ENCODE assay signal across 34 cellular contexts in genomic region chr12:58586762-58587161, GRCh38.
"Had no signal": no experiment of that assay in that cellular context is flagged by ENCODE, and none has a peak within 500 bp of the region (broad histone marks: within the 10 kb centered on the region; RNA-seq: fewer than 3 reads in every experiment).

No MANE protein-coding gene starts in this region.

- DNase-seq: activated B cell treated with CpG ODN at 0.5 μM for 24 hours; activated CD4-positive, alpha-beta memory T cell treated with anti-CD3 and anti-CD28 coated beads for 36 hours; activated CD4-positive, alpha-beta T cell treated with anti-CD3 and anti-CD28 coated beads for 4 hours; activated CD4-positive, alpha-beta T cell treated with anti-CD3 and anti-CD28 coated beads, Interleukin-2, amount 10 ng/mL, durations not matched to agents 24 days and 14 days; activated CD4-positive, alpha-beta T cell treated with anti-CD3 and anti-CD28 coated beads, Interleukin-2, amount 50 U/mL, for 1 hour; activated CD4-positive, alpha-beta T cell treated with anti-CD3 and anti-CD28 coated beads, Interleukin-2, amount 50 U/mL, for 4 hours; activated CD4-positive, CD25-positive, alpha-beta regulatory T cell treated with anti-CD3 and anti-CD28 coated beads, Interleukin-2, amount 50 U/mL, for 72 hours; activated CD8-positive, alpha-beta memory T cell treated with anti-CD3 and anti-CD28 coated beads, Interleukin-2, amount 50 U/mL, for 4 hours; activated CD8-positive, alpha-beta T cell treated with anti-CD3 and anti-CD28 coated beads for 36 hours; activated effector memory CD4-positive, alpha-beta T cell treated with Interleukin-2 at 50 U/mL for 16 hours; activated gamma-delta T cell; activated naive CD4-positive, alpha-beta T cell treated with anti-CD3 and anti-CD28 coated beads for 36 hours; activated naive CD4-positive, alpha-beta T cell treated with anti-CD3 and anti-CD28 coated beads, Interleukin-2, amount 50 U/mL, for 16 hours; activated naive CD8-positive, alpha-beta T cell treated with anti-CD3 and anti-CD28 coated beads for 36 hours; activated T-cell treated with anti-CD3 and anti-CD28 coated beads for 4 hours; activated T-cell treated with anti-CD3 and anti-CD28 coated beads, Interleukin-2, amount 50 U/mL, for 1 hour; activated T-cell treated with anti-CD3 and anti-CD28 coated beads, Interleukin-2, amount 50 U/mL, for 4 hours; adrenal gland; amniotic stem cell; aorta; body of pancreas; brain microvascular endothelial cell; central memory CD4-positive, alpha-beta T cell; T-helper 2 cell; T-helper 9 cell had no signal

- H3K4me1 ChIP-seq: body of pancreas, breast epithelium had no signal

- H3K36me3 ChIP-seq: adrenal gland, brain microvascular endothelial cell, breast epithelium had no signal

- H3K27me3 ChIP-seq: adrenal gland, body of pancreas, brain microvascular endothelial cell, breast epithelium had no signal

- ATAC-seq: activated CD8-positive, alpha-beta T cell treated with anti-CD3 and anti-CD28 coated beads for 36 hours; activated naive CD4-positive, alpha-beta T cell treated with anti-CD3 and anti-CD28 coated beads, Interleukin-2, amount 50 U/mL, for 72 hours; activated T-cell treated with anti-CD3 and anti-CD28 coated beads, Interleukin-2, amount 50 U/mL, for 4 hours; body of pancreas had no signal

- H3K9me3 ChIP-seq: adrenal gland, body of pancreas, breast epithelium had no signal

- H3K36me3 Mint-ChIP-seq: activated CD4-positive, alpha-beta memory T cell treated with anti-CD3 and anti-CD28 coated beads for 36 hours; activated naive CD4-positive, alpha-beta T cell treated with anti-CD3 and anti-CD28 coated beads, Interleukin-2, amount 50 U/mL, for 72 hours; activated naive CD8-positive, alpha-beta T cell treated with anti-CD3 and anti-CD28 coated beads for 36 hours had no signal

- H3K27ac ChIP-seq: adrenal gland, body of pancreas, brain microvascular endothelial cell, breast epithelium, VCaP had no signal

- H3K9me3 Mint-ChIP-seq: activated B cell treated with CpG ODN at 0.5 μM for 24 hours; activated CD4-positive, alpha-beta memory T cell treated with anti-CD3 and anti-CD28 coated beads for 36 hours; activated CD4-positive, alpha-beta T cell treated with anti-CD3 and anti-CD28 coated beads, Interleukin-2, amount 10 ng/mL, durations not matched to agents 24 days and 14 days; activated CD8-positive, alpha-beta T cell treated with anti-CD3 and anti-CD28 coated beads for 36 hours; activated naive CD4-positive, alpha-beta T cell treated with anti-CD3 and anti-CD28 coated beads for 36 hours; activated naive CD4-positive, alpha-beta T cell treated with anti-CD3 and anti-CD28 coated beads, Interleukin-2, amount 50 U/mL, for 72 hours; activated naive CD8-positive, alpha-beta T cell treated with anti-CD3 and anti-CD28 coated beads for 36 hours; activated T-cell treated with anti-CD3 and anti-CD28 coated beads, Interleukin-2, amount 50 U/mL, for 4 hours; activated T-helper 2 cell treated with anti-CD3 and anti-CD28 coated beads, Interferon-gamma antibody, Interleukin-2, Interleukin-4, amounts not matched to agents 10 μg/mL and 5 μg/mL and 100 μg/mL, durations not matched to agents 14 hours and 24 hours and 36 hours; T-helper 1 cell treated with Interleukin-12 subunit alpha and Interleukin-12 subunit beta and Interleukin-4 antibody, amounts not matched to agents 30 μg/mL and 1 μg/mL, for 36 hours; T-helper 2 cell treated with Interferon-gamma antibody and Interleukin-4, amounts not matched to agents 5 μg/mL and 100 μg/mL, for 36 hours had no signal

- H3K27ac Mint-ChIP-seq: activated B cell treated with CpG ODN at 0.5 μM for 24 hours; activated CD4-positive, alpha-beta memory T cell treated with anti-CD3 and anti-CD28 coated beads for 36 hours; activated CD4-positive, alpha-beta T cell treated with anti-CD3 and anti-CD28 coated beads, Interleukin-2, amount 10 ng/mL, durations not matched to agents 24 days and 14 days; activated CD8-positive, alpha-beta T cell treated with anti-CD3 and anti-CD28 coated beads for 36 hours; activated naive CD4-positive, alpha-beta T cell treated with anti-CD3 and anti-CD28 coated beads for 36 hours; activated naive CD4-positive, alpha-beta T cell treated with anti-CD3 and anti-CD28 coated beads, Interleukin-2, amount 50 U/mL, for 72 hours; activated naive CD8-positive, alpha-beta T cell treated with anti-CD3 and anti-CD28 coated beads for 36 hours; activated T-helper 2 cell treated with anti-CD3 and anti-CD28 coated beads, Interferon-gamma antibody, Interleukin-2, Interleukin-4, amounts not matched to agents 10 μg/mL and 5 μg/mL and 100 μg/mL, durations not matched to agents 14 hours and 24 hours and 36 hours; T-helper 1 cell treated with Interleukin-12 subunit alpha and Interleukin-12 subunit beta and Interleukin-4 antibody, amounts not matched to agents 30 μg/mL and 1 μg/mL, for 36 hours; T-helper 2 cell treated with Interferon-gamma antibody and Interleukin-4, amounts not matched to agents 5 μg/mL and 100 μg/mL, for 36 hours had no signal

- H3K4me3 ChIP-seq: adrenal gland, body of pancreas, breast epithelium had no signal

- H3K27me3 Mint-ChIP-seq: activated B cell treated with CpG ODN at 0.5 μM for 24 hours; activated CD4-positive, alpha-beta memory T cell treated with anti-CD3 and anti-CD28 coated beads for 36 hours; activated CD4-positive, alpha-beta T cell treated with anti-CD3 and anti-CD28 coated beads, Interleukin-2, amount 10 ng/mL, durations not matched to agents 24 days and 14 days; activated CD8-positive, alpha-beta T cell treated with anti-CD3 and anti-CD28 coated beads for 36 hours; activated naive CD8-positive, alpha-beta T cell treated with anti-CD3 and anti-CD28 coated beads for 36 hours had no signal

- H3K4me3 Mint-ChIP-seq: activated B cell treated with CpG ODN at 0.5 μM for 24 hours; activated CD4-positive, alpha-beta memory T cell treated with anti-CD3 and anti-CD28 coated beads for 36 hours; activated CD4-positive, alpha-beta T cell treated with anti-CD3 and anti-CD28 coated beads, Interleukin-2, amount 10 ng/mL, durations not matched to agents 24 days and 14 days; activated CD8-positive, alpha-beta T cell treated with anti-CD3 and anti-CD28 coated beads for 36 hours; activated naive CD4-positive, alpha-beta T cell treated with anti-CD3 and anti-CD28 coated beads for 36 hours; activated naive CD8-positive, alpha-beta T cell treated with anti-CD3 and anti-CD28 coated beads for 36 hours; activated T-cell treated with anti-CD3 and anti-CD28 coated beads, Interleukin-2, amount 50 U/mL, for 4 hours; T-helper 1 cell treated with Interleukin-12 subunit alpha and Interleukin-12 subunit beta and Interleukin-4 antibody, amounts not matched to agents 30 μg/mL and 1 μg/mL, for 36 hours; T-helper 2 cell treated with Interferon-gamma antibody and Interleukin-4, amounts not matched to agents 5 μg/mL and 100 μg/mL, for 36 hours had no signal

- FAIRE-seq: astrocyte, colon, TTC549 had no signal

- H3K4me1 Mint-ChIP-seq: activated B cell treated with CpG ODN at 0.5 μM for 24 hours; activated CD4-positive, alpha-beta T cell treated with anti-CD3 and anti-CD28 coated beads, Interleukin-2, amount 10 ng/mL, durations not matched to agents 24 days and 14 days; activated naive CD8-positive, alpha-beta T cell treated with anti-CD3 and anti-CD28 coated beads for 36 hours had no signal
